ENCODE assay signal across 11 cellular contexts in the genomic region with DNA sequence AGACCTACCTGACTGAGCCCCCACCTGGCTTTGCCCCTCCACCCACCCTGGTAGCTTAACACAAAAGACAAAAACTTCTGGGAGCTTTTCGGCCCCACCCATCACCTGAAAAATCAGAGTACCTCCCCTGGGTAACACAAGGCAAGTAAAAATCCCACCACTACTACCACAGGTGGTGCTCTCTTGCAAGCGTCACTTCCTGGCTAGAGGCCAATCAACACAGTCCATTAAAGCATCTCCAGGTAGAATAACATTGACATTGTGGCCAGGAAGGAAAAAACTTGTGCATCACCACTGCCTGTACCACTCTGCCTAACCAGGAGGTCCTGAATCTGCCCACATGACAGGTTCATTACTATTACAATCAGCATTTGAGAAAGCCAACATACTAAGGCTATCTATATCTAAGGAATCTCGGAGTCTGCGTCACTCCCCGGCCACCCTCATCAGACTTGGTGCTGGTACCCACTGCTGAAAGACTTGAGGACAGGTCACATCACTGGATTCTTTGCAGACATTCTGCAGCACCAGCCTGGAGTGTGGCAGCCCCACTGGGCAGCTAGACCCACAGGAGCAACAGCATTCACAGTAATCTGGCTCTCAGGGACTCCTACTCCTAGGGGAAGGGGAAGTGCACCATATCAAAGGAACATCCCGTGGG.
DNase-seq lines count a peak whose midpoint lies in the region; ATAC-seq and TF ChIP-seq lines count a peak whose summit lies in the region.
"Had no signal": no experiment of that assay in that cellular context is flagged by ENCODE, and none has a peak within 500 bp of the region (broad histone marks: within the 10 kb centered on the region; RNA-seq: fewer than 3 reads in every experiment).

No MANE protein-coding gene starts in this region.

- CTCF ChIA-PET in CD4-positive, alpha-beta memory T cell (lab: Charles Lee; ENCODE audit: partially characterized antibody): interaction anchor here (1.7 kb wide), 1 partner anchor 269 kb away, joined by 3 read pairs; the partner anchor contains the start of gene GTF3C6

- H3K9me3 Mint-ChIP-seq in CD4-positive, alpha-beta memory T cell: peaks cover 0 to 2% (median 0%) of the 10 kb centered on the region in 8 donors
- H3K9me3 Mint-ChIP-seq in naive B cell: peaks cover 0 to 6% (median 0%) of the 10 kb centered on the region in 7 donors

- H3K4me3 ChIP-seq in CD4-positive, alpha-beta memory T cell (ENCODE audit: low read length in 2 of 2): no peak overlapping the region
- H3K4me3 ChIP-seq in Loucy (ENCODE audit: low read length, poor library complexity, severe bottlenecking): no peak overlapping the region
- H3K4me3 ChIP-seq: ascending aorta, right atrium auricular region had no signal

- H3K27ac ChIP-seq in CD4-positive, alpha-beta memory T cell (ENCODE audit: low read depth, low read length): no peak overlapping the region
- peak overlapping the region; percentile 82 for H3K27ac ChIP-seq in VCaP
- H3K27ac ChIP-seq: ascending aorta, right atrium auricular region had no signal

- H3F3A ChIP-seq in Loucy (ENCODE audit: low read depth): no peaks in the 10 kb centered on the region

- peak overlapping the region; percentile 11 for H3K4me2 ChIP-seq in Loucy (ENCODE audit: low read depth, low read length, poor library complexity, severe bottlenecking)

- intact Hi-C loops in CD4-positive, alpha-beta memory T cell (cut with micrococcal nuclease): no loop called here

- peak; percentile 66 to 72 for ATAC-seq in naive B cell (ENCODE audit: low read depth in 2 of 2)
- ATAC-seq in HG02678 (IDR thresholded peaks at IDR 0.05; ENCODE audit: unreplicated experiment): no peak

- no peaks in the 10 kb centered on the region for H3K9me3 ChIP-seq in CD4-positive, alpha-beta memory T cell (ENCODE audit: control insufficient read depth in 1 of 2, low read length in 2 of 2)
- no peaks in the 10 kb centered on the region for H3K9me3 ChIP-seq in Loucy (ENCODE audit: insufficient read depth, low read depth, low read length)
- H3K9me3 ChIP-seq: ascending aorta, right atrium auricular region had no signal

- POLR2A ChIA-PET in CD4-positive, alpha-beta memory T cell (lab: Charles Lee; ENCODE audit: partially characterized antibody): interaction anchor here (3.3 to 3.8 kb wide), 2 partner anchors 186 to 270 kb away, joined by 16 to 32 read pairs; partner anchors contain the start of genes AMD1 and GTF3C6

- peaks cover 23 to 50% (median 32%) of the 10 kb centered on the region in 4 donors for H3K4me1 Mint-ChIP-seq in CD4-positive, alpha-beta memory T cell
- peaks cover 24 to 38% (median 33%) of the 10 kb centered on the region in 3 donors for H3K4me1 Mint-ChIP-seq in naive B cell

- peak; percentile 14 to 51 (median 31) for DNase-seq in CD4-positive, alpha-beta memory T cell
- no peak for DNase-seq in naive B cell
- DNase-seq in HUDEP-2 (lab: John Stamatoyannopoulos, UW; ENCODE audit: unreplicated experiment in 76 of 76): no peak
- DNase-seq in HuH-7 (ENCODE audit: low spot score): no peak
- DNase-seq in cerebellum (ENCODE audit: low spot score): no peak
- DNase-seq: MM.1S had no signal

- no peaks in the 10 kb centered on the region for H4K20me1 ChIP-seq in Loucy (ENCODE audit: insufficient read depth, low read length, poor library complexity, severe bottlenecking)

- peaks cover 30% of the 10 kb centered on the region for H3K4me1 ChIP-seq in CD4-positive, alpha-beta memory T cell (ENCODE audit: insufficient read depth, low read length)
- peaks cover 42% of the 10 kb centered on the region for H3K4me1 ChIP-seq in Loucy (ENCODE audit: insufficient read depth, low read length, poor library complexity, severe bottlenecking)
- H3K4me1 ChIP-seq: ascending aorta had no signal

- TF ChIP-seq CTCF in Loucy (conservative IDR thresholded peaks at IDR 0.05; ENCODE audit: low read length) (no peak), VCaP (conservative IDR thresholded peaks at IDR 0.05) (no peak)

- no peak overlapping the region for H3K9ac ChIP-seq in Loucy (ENCODE audit: low read depth, low read length, poor library complexity, severe bottlenecking)

- no peak overlapping the region for H2AFZ ChIP-seq in Loucy (ENCODE audit: low read length)

- H3K27ac Mint-ChIP-seq in CD4-positive, alpha-beta memory T cell: peak overlapping the region in 6 of 7 donors; percentile 30 to 74 (median 61)
- peak overlapping the region in 2 of 6 donors; percentile 24 to 48 for H3K27ac Mint-ChIP-seq in naive B cell

- no peaks in the 10 kb centered on the region for H3K36me3 ChIP-seq in CD4-positive, alpha-beta memory T cell (ENCODE audit: insufficient read depth, low read length)
- no peaks in the 10 kb centered on the region; the same call in 1 of the 2 replicates for H3K36me3 ChIP-seq in Loucy (ENCODE audit: insufficient read depth, low read length)
- H3K36me3 ChIP-seq: ascending aorta, right atrium auricular region had no signal

- peak overlapping the region in 4 of 8 donors; percentile 27 to 38 (median 34) for H3K4me3 Mint-ChIP-seq in CD4-positive, alpha-beta memory T cell
- no peak overlapping the region for H3K4me3 Mint-ChIP-seq in naive B cell

- no peaks in the 10 kb centered on the region for H3K9me2 ChIP-seq in Loucy (replicated peaks; ENCODE audit: low read depth, low read length)

- H3K27me3 Mint-ChIP-seq in CD4-positive, alpha-beta memory T cell: no peaks in the 10 kb centered on the region
- no peaks in the 10 kb centered on the region for H3K27me3 Mint-ChIP-seq in naive B cell

- peaks cover 0 to 14% of the 10 kb centered on the region in 2 donors for H3K36me3 Mint-ChIP-seq in CD4-positive, alpha-beta memory T cell
- H3K36me3 Mint-ChIP-seq in naive B cell: peaks cover 0 to 5% of the 10 kb centered on the region in 2 donors

- no peaks in the 10 kb centered on the region for H3K27me3 ChIP-seq in CD4-positive, alpha-beta memory T cell (ENCODE audit: insufficient read depth, low read length)
- H3K27me3 ChIP-seq in Loucy (ENCODE audit: insufficient read depth, low read length, poor library complexity, severe bottlenecking): no peaks in the 10 kb centered on the region
- H3K27me3 ChIP-seq: ascending aorta, right atrium auricular region had no signal

- H3K79me2 ChIP-seq in Loucy (ENCODE audit: insufficient read depth, low read length): peaks cover 81% of the 10 kb centered on the region

Comparison
In these comparisons a context has a peak if more than half of its experiments do, and no peak if none do; other contexts are left out.
1. DNase-seq: peak in CD4-positive, alpha-beta memory T cell (5 of 5); none in naive B cell (single experiment), HUDEP-2 (0 of 76), HuH-7 (single experiment) and cerebellum (single experiment).